ENCODE assay signal across 16 cellular contexts in genomic region chr17:79296290-79296689, GRCh38.
DNase-seq lines count a peak whose midpoint lies in the region; ATAC-seq and TF ChIP-seq lines count a peak whose summit lies in the region.
"Had no signal": no experiment of that assay in that cellular context is flagged by ENCODE, and none has a peak within 500 bp of the region (broad histone marks: within the 10 kb centered on the region; RNA-seq: fewer than 3 reads in every experiment).

No MANE protein-coding gene starts in this region.

- TF ChIP-seq CTCF in HEK293 (tag by site-specific recombination; IDR thresholded peaks at IDR 0.05) (no peak), glutamatergic neuron (IDR thresholded peaks at IDR 0.05; ENCODE audit: partially characterized antibody, unreplicated experiment) (no peak), nephron progenitor cell (IDR thresholded peaks at IDR 0.05) (no peak)

- no peaks in the 10 kb centered on the region for H3K9me3 ChIP-seq in HEK293 (ENCODE audit: control insufficient read depth, insufficient read depth, low read depth, low read length)
- H3K9me3 ChIP-seq: Caco-2 had no signal

- H3K4me1 ChIP-seq in HEK293 (ENCODE audit: control insufficient read depth, insufficient read depth, low read length) = no peaks in the 10 kb centered on the region
- H3K4me1 ChIP-seq: Caco-2 had no signal

- intact Hi-C loops in sciatic nerve (cut with DNase I) = no loop called here

- no peak for ATAC-seq in sciatic nerve
- ATAC-seq: CD8-positive, alpha-beta T cell; GM12878 had no signal

- CTCF ChIA-PET in HEK293 (lab: Yijun Ruan, JAX) = no interaction called here

- no peak overlapping the region for H3K27ac ChIP-seq in HEK293 (ENCODE audit: extremely low read depth, low read depth, low read length)
- H3K27ac ChIP-seq: BLaER1 treated with 17β-estradiol and CSF1 and Interleukin-3, amounts not matched to agents 10 nM and 100 nM; C4-2B had no signal

- H3K36me3 Mint-ChIP-seq in glutamatergic neuron (ENCODE audit: unreplicated experiment) (peaks cover 16% of the 10 kb centered on the region), nephron progenitor cell (ENCODE audit: low read depth) (no peaks in the 10 kb centered on the region)
- H3K36me3 Mint-ChIP-seq: CD8-positive, alpha-beta T cell had no signal

- no peaks in the 10 kb centered on the region for H3K36me3 ChIP-seq in HEK293 (ENCODE audit: control insufficient read depth in 2 of 2, insufficient read depth in 1 of 2, low read length in 2 of 2)
- H3K36me3 ChIP-seq: BLaER1 treated with 17β-estradiol and CSF1 and Interleukin-3, amounts not matched to agents 10 nM and 100 nM had no signal

- DNase-seq in glutamatergic neuron (no peak), sciatic nerve (ENCODE audit: low spot score) (no peak), nephron progenitor cell (no peak), GDM1 (lab: John Stamatoyannopoulos, UW) (no peak)
- DNase-seq: 8988T; ACHN; Caco-2; Calu3; CD4-positive, alpha-beta T cell; CD8-positive, alpha-beta T cell; DMS79 treated with DMSO at 0.1 percent for 48 hours had no signal

- H3K27me3 Mint-ChIP-seq in glutamatergic neuron (ENCODE audit: unreplicated experiment) (peaks cover 24% of the 10 kb centered on the region), nephron progenitor cell (ENCODE audit: low read depth, poor library complexity) (peaks cover 69% of the 10 kb centered on the region)

- H3K4me3 Mint-ChIP-seq in glutamatergic neuron (ENCODE audit: unreplicated experiment) (peak overlapping the region; percentile 35), nephron progenitor cell (no peak overlapping the region)
- H3K4me3 Mint-ChIP-seq: B cell; CD4-positive, alpha-beta T cell; CD8-positive, alpha-beta T cell had no signal

- H3K4me3 ChIP-seq in HEK293 (ENCODE audit: low read depth, low read length) = no peak overlapping the region
- H3K4me3 ChIP-seq: BLaER1 treated with 17β-estradiol and CSF1 and Interleukin-3, amounts not matched to agents 10 nM and 100 nM; GM12878 had no signal

- peaks cover 32% of the 10 kb centered on the region for H3K4me1 Mint-ChIP-seq in glutamatergic neuron (ENCODE audit: low read depth, unreplicated experiment)
- H3K4me1 Mint-ChIP-seq in nephron progenitor cell = no peaks in the 10 kb centered on the region
- H3K4me1 Mint-ChIP-seq: B cell had no signal

- H3K9me3 Mint-ChIP-seq in glutamatergic neuron (ENCODE audit: unreplicated experiment) (peaks cover 16% of the 10 kb centered on the region), nephron progenitor cell (no peaks in the 10 kb centered on the region)
- H3K9me3 Mint-ChIP-seq: CD4-positive, alpha-beta T cell; CD8-positive, alpha-beta T cell had no signal

- H3K27ac Mint-ChIP-seq in glutamatergic neuron (ENCODE audit: unreplicated experiment) = peak overlapping the region; percentile 41
- no peak overlapping the region for H3K27ac Mint-ChIP-seq in nephron progenitor cell
- H3K27ac Mint-ChIP-seq: B cell; CD4-positive, alpha-beta T cell; CD8-positive, alpha-beta T cell had no signal

- POLR2A ChIA-PET in HEK293 (lab: Yijun Ruan, JAX) = no interaction called here

TF ChIP-seq in HEK293, 187 proteins besides CTCF, POLR2A, EP300 and RAD21:
- TF ChIP-seq ZNF10 (tag by site-specific recombination; IDR thresholded peaks at IDR 0.05) (no peak), ZNF18 (tag by site-specific recombination; IDR thresholded peaks at IDR 0.05) (no peak), ZBTB1 (tag by site-specific recombination; IDR thresholded peaks at IDR 0.05) (no peak), ZNF677 (tag by site-specific recombination; IDR thresholded peaks at IDR 0.05) (0 out of 2 replicates have a peak, but pooled peaks have one; percentile 59), ZBTB17 (tag by site-specific recombination; IDR thresholded peaks at IDR 0.05) (no peak)
TF ChIP-seq in HEK293: peak in this region for 1.
